9 cellular contexts compared by ENCODE assay signal in genomic region chr16:87661561-87661960, GRCh38. TPM values are rescaled to one million over a fixed set of nuclear protein-coding genes. Genes with fewer than 3 reads are reported as not detected.
DNase-seq lines count a peak whose midpoint lies in the region; ATAC-seq, FAIRE-seq and TF ChIP-seq lines count a peak whose summit lies in the region.
"Had no signal": no experiment of that assay in that cellular context is flagged by ENCODE, and none has a peak within 500 bp of the region (broad histone marks: within the 10 kb centered on the region; RNA-seq: fewer than 3 reads in every experiment).

No MANE protein-coding gene starts in this region.

- intact Hi-C loops in GM12878 (cut with micrococcal nuclease; ENCODE audit: unreplicated experiment): no loop called here

- H3K9me3 ChIP-seq in NT2/D1 (ENCODE audit: insufficient read depth, low read length) (peaks cover 6% of the 10 kb centered on the region; the same call in 1 of the 2 replicates), GM12878 (replicated peaks; ENCODE audit: control insufficient read depth, insufficient read depth, low read length) (no peaks in the 10 kb centered on the region), MG63 (no peaks in the 10 kb centered on the region), small intestine (ENCODE audit: control insufficient read depth, low read depth) (no peaks in the 10 kb centered on the region)

- H3K9ac ChIP-seq in NT2/D1 (ENCODE audit: insufficient read length, low read depth) (no peak overlapping the region), GM12878 (ENCODE audit: control insufficient read depth, insufficient read depth, low read length) (no peak overlapping the region)

- no TSS peak for BruUV-seq in GM12878 (replicated peaks; lab: Mats Ljungman, UMichigan)

- no peak overlapping the region for H3K4me3 Mint-ChIP-seq in naive B cell
- H3K4me3 Mint-ChIP-seq: stimulated activated naive CD8-positive, alpha-beta T cell treated with anti-CD3 and anti-CD28 coated beads, Interleukin-15, Interleukin-2, amounts not matched to agents 100 ng/mL and 50 ng/mL, for 24 hours had no signal

- in situ Hi-C loops in GM12878 (cut with MboI): no loop called here

- H3K36me3 Mint-ChIP-seq in naive B cell: no peaks in the 10 kb centered on the region

- no peak for TF ChIP-seq CTCF in GM10266 (IDR thresholded peaks at IDR 0.05; ENCODE audit: control insufficient read depth, insufficient read depth, low read depth, missing control alignments)
- TF ChIP-seq CTCF in GM12878 (IDR thresholded peaks at IDR 0.05 in 2 of 3, conservative IDR thresholded peaks at IDR 0.05 in 1 of 3; ENCODE audit: control insufficient read depth in 2 of 3, extremely low read depth in 1 of 3, insufficient read depth in 1 of 3, low read depth in 3 of 3, low read length in 3 of 3): no peak

- FAIRE-seq in GM12878 (lab: Jason Lieb, UNC) (no peak), small intestine (lab: Jason Lieb, UNC) (no peak)

- H3K27me3 ChIP-seq in NT2/D1 (ENCODE audit: insufficient read depth, insufficient read length) (no peaks in the 10 kb centered on the region), GM12878 (replicated peaks in 1 of 2; ENCODE audit: control insufficient read depth in 2 of 2, insufficient read depth in 2 of 2, low read length in 1 of 2) (no peaks in the 10 kb centered on the region; a peak in 1 of 4 replicates), MG63 (no peaks in the 10 kb centered on the region), small intestine (ENCODE audit: control insufficient read depth in 2 of 2, insufficient read depth in 2 of 2, low read length in 2 of 2) (peaks cover 0 to 3% of the 10 kb centered on the region in 2 donors)

- no peak overlapping the region for H3K27ac ChIP-seq in GM12878 (ENCODE audit: control insufficient read depth, insufficient read depth)
- H3K27ac ChIP-seq in small intestine (ENCODE audit: low read depth in 1 of 2, low read length in 1 of 2): no peak overlapping the region

- RAD21 ChIA-PET in GM12878 (lab: Charles Lee; ENCODE audit: unreplicated experiment): no interaction called here

- ATAC-seq in GM12878 (peak; percentile 60), naive B cell (ENCODE audit: low read depth in 2 of 2) (peak; percentile 65 to 86), HG03196 (IDR thresholded peaks at IDR 0.05; ENCODE audit: unreplicated experiment) (no peak)

- H2AFZ ChIP-seq in GM12878 (ENCODE audit: control insufficient read depth, low read depth, low read length): no peak overlapping the region

- H3K4me3 ChIP-seq in NT2/D1 (ENCODE audit: insufficient read length, low read depth) (no peak overlapping the region), GM12878 (no peak overlapping the region), MG63 (no peak overlapping the region), small intestine (ENCODE audit: low read depth in 1 of 2, low read length in 2 of 2) (no peak overlapping the region)

- TF ChIP-seq RAD21 in GM12878 (IDR thresholded peaks at IDR 0.05; ENCODE audit: insufficient read depth, low read depth, low read length): no peak

- POLR2A ChIA-PET in GM12878 (lab: Charles Lee): no interaction called here

- no peaks in the 10 kb centered on the region for H3K36me3 ChIP-seq in NT2/D1 (ENCODE audit: insufficient read depth, insufficient read length, low read length)
- H3K36me3 ChIP-seq in GM12878 (ENCODE audit: control insufficient read depth in 2 of 2, insufficient read depth in 2 of 2, low read length in 1 of 2): no peaks in the 10 kb centered on the region
- no peaks in the 10 kb centered on the region for H3K36me3 ChIP-seq in MG63
- no peaks in the 10 kb centered on the region for H3K36me3 ChIP-seq in small intestine (ENCODE audit: control insufficient read depth in 2 of 2, insufficient read depth in 2 of 2, low read length in 2 of 2)

- H3K79me2 ChIP-seq in GM12878 (ENCODE audit: control insufficient read depth, insufficient read depth, low read length): no peaks in the 10 kb centered on the region

- SMC1A ChIA-PET in GM12878 (lab: Charles Lee; ENCODE audit: uncharacterized antibody, unreplicated experiment): no interaction called here

- H3K27me3 Mint-ChIP-seq in naive B cell: peaks cover 11 to 33% (median 31%) of the 10 kb centered on the region in 3 donors

- no peak for TF ChIP-seq EP300 in GM12878 (IDR thresholded peaks at IDR 0.05; ENCODE audit: borderline replicate concordance in 1 of 2, control insufficient read depth in 1 of 2, low read depth in 2 of 2, low read length in 2 of 2)

- CTCF ChIA-PET in GM12878 (lab: Yijun Ruan, JAX): no interaction called here

- H3K4me1 ChIP-seq in NT2/D1 (ENCODE audit: insufficient read depth, insufficient read length): peaks cover 14% of the 10 kb centered on the region
- no peaks in the 10 kb centered on the region for H3K4me1 ChIP-seq in GM12878 (ENCODE audit: control insufficient read depth, insufficient read depth, low read length)
- H3K4me1 ChIP-seq in small intestine (ENCODE audit: control insufficient read depth in 2 of 2, insufficient read depth in 1 of 2, low read depth in 1 of 2, low read length in 1 of 2): no peaks in the 10 kb centered on the region

- no peak for TF ChIP-seq POLR2A in GM12878 (IDR thresholded peaks at IDR 0.05; ENCODE audit: low read depth, low read length)

- H3K4me1 Mint-ChIP-seq in naive B cell: peaks cover 0 to 5% (median 0%) of the 10 kb centered on the region in 3 donors

- DNase-seq in GM10266 (ENCODE audit: extremely low spot score) (peak; percentile 69), NT2/D1 (ENCODE audit: low read depth, low spot score) (peak; percentile 50), GM12878 (ENCODE audit: low read depth, low spot score) (no peak), naive B cell (peak; percentile 20), MG63 (no peak), GOT3 (lab: John Stamatoyannopoulos, UW) (no peak), small intestine (no peak)

- H4K20me1 ChIP-seq in GM12878 (ENCODE audit: control insufficient read depth, insufficient read depth): no peaks in the 10 kb centered on the region

- 18% methylated on average over 16 of the region's 16 CpGs for WGBS in GM12878 (ENCODE audit: insufficient coverage, insufficient replicate concordance, low lambda C conversion rate, missing lambda C conversion rate)
- WGBS in small intestine, 3 donors: 18 to 33% (median 23%) methylated on average over 16 of the region's 16 CpGs

- peaks cover 0 to 16% (median 3%) of the 10 kb centered on the region in 7 donors for H3K9me3 Mint-ChIP-seq in naive B cell
- H3K9me3 Mint-ChIP-seq: stimulated activated naive CD8-positive, alpha-beta T cell treated with anti-CD3 and anti-CD28 coated beads, Interleukin-15, Interleukin-2, amounts not matched to agents 100 ng/mL and 50 ng/mL, for 24 hours had no signal

- H3K27ac Mint-ChIP-seq in naive B cell: no peak overlapping the region
- H3K27ac Mint-ChIP-seq: stimulated activated naive CD8-positive, alpha-beta T cell treated with anti-CD3 and anti-CD28 coated beads, Interleukin-15, Interleukin-2, amounts not matched to agents 100 ng/mL and 50 ng/mL, for 24 hours had no signal

- H3K4me2 ChIP-seq in GM12878 (ENCODE audit: control insufficient read depth, insufficient read depth): no peak overlapping the region

TF ChIP-seq in GM12878, 131 proteins besides CTCF, POLR2A, EP300 and RAD21 (continues in another document):
- peak; percentile 93 for TF ChIP-seq REST (IDR thresholded peaks at IDR 0.05; ENCODE audit: low read depth, low read length)

RNA-seq across cellular contexts. Expression of gene JPH3, which starts 59.3 kb away (rescaled TPM):
- total RNA-seq in GM12878 (2013; cell fraction: nucleolus; rRNA removed): not detected in 2 replicates
- total RNA-seq in GM12878 (2014; rRNA removed): 0.11 TPM in 1 of 2 replicates, not detected in the other
- not detected in 2 replicates for total RNA-seq in GM12878 (2014; rRNA removed; fragmentation: Illumina TruSeq; extraction: Trizol)
- total RNA-seq in GM12878 (2021): 0.05 TPM in 1 of 2 replicates, not detected in the other
- not detected for polyA plus RNA-seq in GM12878 (2011; ENCODE audit: low read depth)
- not detected in 2 replicates for polyA plus RNA-seq in GM12878 (2011; rRNA removed)
- not detected in 2 replicates for polyA plus RNA-seq in GM12878 (2011; cell fraction: cytosol; rRNA removed)
- not detected in 2 replicates for polyA plus RNA-seq in GM12878 (2011; cell fraction: nucleus; rRNA removed)
- polyA plus RNA-seq in GM12878 (2012): 0.04 TPM in 2 replicates
- polyA plus RNA-seq in GM12878 (2014; fragmentation: Illumina TruSeq; extraction: Trizol): not detected in 2 replicates
- not detected for polyA plus RNA-seq in GM12878 (2014; fragmentation: Nextera tagmentation; extraction: Ambion mirVana)
- polyA plus RNA-seq in GM12878 (2014; rRNA removed): not detected in 2 replicates
- under 1 TPM in 1 of 2 experiments, not detected in 1; 0.05 TPM for polyA plus RNA-seq in GM12878 (2016; fragmentation: Nextera tagmentation; extraction: Ambion mirVana)
- polyA minus RNA-seq in GM12878 (2011; rRNA and poly(A)+ RNA removed): not detected in 2 replicates
- not detected in 2 replicates for polyA minus RNA-seq in GM12878 (2011; cell fraction: cytosol; rRNA and poly(A)+ RNA removed)
- not detected in 2 replicates for polyA minus RNA-seq in GM12878 (2011; cell fraction: nucleus; rRNA and poly(A)+ RNA removed)
- polyA plus RNA-seq in naive B cell (ENCODE audit: low read depth in 6 of 6): not detected
- 1.3 and 1.7 TPM in 2 replicates for total RNA-seq in MG63 (2014; rRNA removed; shearing (Covaris generic); ENCODE audit: low replicate concordance)
- polyA plus RNA-seq in small intestine: 1 to 10 TPM in 1 of 3 donors, not detected in 2; 2.4 TPM

Comparison
In these comparisons a context has a peak if more than half of its experiments do, and no peak if none do; other contexts are left out.
1. DNase-seq: peak in GM10266 (single experiment), NT2/D1 (single experiment) and naive B cell (single experiment); none in GM12878 (single experiment), MG63 (single experiment), GOT3 (single experiment) and small intestine (single experiment).